8 cellular contexts compared by ENCODE assay signal in genomic region chr1:108661030-108661609, GRCh38. TPM values are rescaled to one million over a fixed set of nuclear protein-coding genes. Genes with fewer than 3 reads are reported as not detected.
DNase-seq lines count a peak whose midpoint lies in the region; ATAC-seq and TF ChIP-seq lines count a peak whose summit lies in the region.

Gene HENMT1 (minus strand): TSS chr1:108661093. CDS start chr1:108659884, 1,209 bp downstream.

- no peaks in the 10 kb centered on the region for H3K9me3 ChIP-seq in Caco-2

- ATAC-seq in GM21447 (IDR thresholded peaks at IDR 0.05; ENCODE audit: unreplicated experiment): peak; percentile 77

- TF ChIP-seq CTCF in Caco-2 (IDR thresholded peaks at IDR 0.05; ENCODE audit: insufficient read depth in 1 of 2, low read depth in 1 of 2, low read length in 1 of 2, severe bottlenecking in 1 of 2, unreplicated experiment in 1 of 2): no peak

- H3K4me3 ChIP-seq in Caco-2 (ENCODE audit: low read depth, low read length): peak within 1 kb of the TSS; percentile 41

- no peaks in the 10 kb centered on the region for H3K9me3 Mint-ChIP-seq in Caco-2 (ENCODE audit: unreplicated experiment)

- POLR2A ChIA-PET in Caco-2 (lab: Charles Lee): interaction anchor here (0.7 to 1.6 kb wide), 6 partner anchors 14 to 439 kb away, joined by 3 to 35 read pairs (median 4); partner anchors contain the start of gene PRPF38B

- CTCF ChIA-PET in Caco-2 (lab: Charles Lee): interaction anchor here (0.6 to 2.1 kb wide), 2 partner anchors 18 to 31 kb away, joined by 3 to 11 read pairs; partner anchors contain the start of gene PRPF38B

- H3K4me1 Mint-ChIP-seq in Caco-2 (ENCODE audit: low read depth, unreplicated experiment): peaks cover 7% of the 10 kb centered on the region

- intact Hi-C loops in Caco-2 (cut with micrococcal nuclease; ENCODE audit: unreplicated experiment): loop anchor here (2.0 kb wide), 1 partner anchor 32 kb away; the partner anchor contains the start of gene PRPF38B

- peaks cover 8% of the 10 kb centered on the region for H3K36me3 Mint-ChIP-seq in Caco-2 (ENCODE audit: insufficient read depth, unreplicated experiment)

- DNase-seq in Caco-2 (peak; percentile 67 to 68), KG1 (lab: John Stamatoyannopoulos, UW) (peak; percentile 92), cerebellum (ENCODE audit: low spot score) (peak; percentile 53), left kidney (ENCODE audit: low read depth, low spot score) (peak; percentile 89), NCI-H510A treated with DMSO at 0.1 percent for 48 hours (lab: John Stamatoyannopoulos, UW) (no peak)
- DNase-seq in activated CD4-positive, CD25-positive, alpha-beta regulatory T cell treated with anti-CD3 and anti-CD28 coated beads, Interleukin-2, amount 50 U/mL, for 16 hours (ENCODE audit: low read depth, low spot score): peak; percentile 49
- peak; percentile 80 for DNase-seq in stimulated activated CD4-positive, alpha-beta T cell treated with anti-CD3 and anti-CD28 coated beads, Interleukin-1b, Interleukin-23, amount 100 ng/mL, for 48 hours

- H3K4me1 ChIP-seq in Caco-2: no peaks in the 10 kb centered on the region

- peak within 1 kb of the TSS; percentile 91 for H3K27ac Mint-ChIP-seq in Caco-2 (ENCODE audit: unreplicated experiment)

- H3K27me3 ChIP-seq in Caco-2 (replicated peaks; ENCODE audit: control insufficient read depth, insufficient read depth, low read length): no peaks in the 10 kb centered on the region

- peak within 1 kb of the TSS; percentile 80 for H3K4me3 Mint-ChIP-seq in Caco-2 (ENCODE audit: unreplicated experiment)

- H3K27me3 Mint-ChIP-seq in Caco-2 (ENCODE audit: insufficient read depth, unreplicated experiment): no peaks in the 10 kb centered on the region

- BruUV-seq in Caco-2 (replicated peaks; lab: Mats Ljungman, UMichigan): no TSS peak

- no peaks in the 10 kb centered on the region for H3K36me3 ChIP-seq in Caco-2 (ENCODE audit: control insufficient read depth, insufficient read depth, low read length)

RNA-seq across cellular contexts. Expression of gene HENMT1, which starts in this region (rescaled TPM):
- 18.7 and 21.0 TPM in 2 replicates for total RNA-seq in Caco-2 (2022)
- 17.2 TPM for total RNA-seq in cerebellum
